8 cellular contexts compared by ENCODE assay signal in the genomic region with DNA sequence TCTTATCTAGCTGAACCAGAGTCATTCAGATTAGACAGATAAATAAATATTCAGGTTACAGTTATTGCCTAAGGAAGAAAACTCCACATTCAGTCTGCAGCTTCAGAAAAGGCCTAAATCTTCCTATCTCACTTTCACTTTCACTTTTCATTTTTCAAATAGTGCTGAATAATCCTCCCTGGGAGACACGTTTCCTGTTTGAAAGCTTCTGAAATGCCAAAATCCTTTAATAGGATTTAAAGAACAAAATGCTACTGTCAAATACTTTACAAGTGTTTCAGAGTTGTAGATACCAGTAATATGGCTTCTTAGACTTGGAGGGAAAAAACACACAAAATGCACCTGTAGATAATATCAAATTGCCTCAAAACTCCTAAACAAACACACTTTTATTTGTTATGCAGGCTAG. TPM values are rescaled to one million over a fixed set of nuclear protein-coding genes. Genes with fewer than 3 reads are reported as not detected.
DNase-seq lines count a peak whose midpoint lies in the region; ATAC-seq and TF ChIP-seq lines count a peak whose summit lies in the region.

No MANE protein-coding gene starts in this region.

- H3K27me3 Mint-ChIP-seq in natural killer cell (ENCODE audit: low read depth in 2 of 2), result no peaks in the 10 kb centered on the region

- peak overlapping the region; percentile 83 for H3K9ac ChIP-seq in OCI-LY1 (ENCODE audit: low read length)

- no peaks in the 10 kb centered on the region for H3K9me3 ChIP-seq in left ventricle myocardium inferior (replicated peaks)
- H3K9me3 ChIP-seq in OCI-LY1 (ENCODE audit: low read length), result no peaks in the 10 kb centered on the region

- DNase-seq in left ventricle myocardium inferior, result no peak
- no peak for DNase-seq in Right ventricle myocardium inferior (ENCODE audit: missing footprints)
- DNase-seq in dedifferentiated amniotic fluid mesenchymal stem cell (ENCODE audit: extremely low spot score), result peak; percentile 59
- DNase-seq in natural killer cell, result no peak
- DNase-seq in COLO829 (ENCODE audit: low spot score), result no peak
- DNase-seq in Ammon's horn (ENCODE audit: low spot score), result no peak

- peaks cover 6% of the 10 kb centered on the region for H3K36me3 Mint-ChIP-seq in natural killer cell

- H3K4me1 Mint-ChIP-seq in natural killer cell, result peaks cover 33 to 34% of the 10 kb centered on the region in 2 donors

- peaks cover 59% of the 10 kb centered on the region for H3K79me2 ChIP-seq in OCI-LY1 (ENCODE audit: insufficient read depth, low read length)

- H3K27ac ChIP-seq in left ventricle myocardium inferior (replicated peaks) (peak overlapping the region; percentile 69), OCI-LY1 (ENCODE audit: low read depth, low read length, poor library complexity, severe bottlenecking) (peak overlapping the region; percentile 76)

- H4K20me1 ChIP-seq in OCI-LY1 (ENCODE audit: insufficient read depth, low read length), result 0 out of 2 replicates have a peak, but pooled peaks cover 4% of the 10 kb centered on the region

- H3K4me1 ChIP-seq in left ventricle myocardium inferior, result peaks cover 61% of the 10 kb centered on the region
- peaks cover 42% of the 10 kb centered on the region for H3K4me1 ChIP-seq in OCI-LY1 (ENCODE audit: insufficient read depth, low read length, severe bottlenecking)

- ATAC-seq in Right ventricle myocardium inferior, result no peak
- ATAC-seq in natural killer cell, result no peak
- ATAC-seq in GM21447 (IDR thresholded peaks at IDR 0.05; ENCODE audit: unreplicated experiment), result no peak

- H3K4me2 ChIP-seq in OCI-LY1 (ENCODE audit: low read length), result peak overlapping the region; percentile 100

- intact Hi-C loops in left ventricle myocardium inferior (cut with micrococcal nuclease) (no loop called here), Right ventricle myocardium inferior (cut with DNase I) (no loop called here), natural killer cell (cut with micrococcal nuclease) (no loop called here)

- no peaks in the 10 kb centered on the region for H3K9me3 Mint-ChIP-seq in natural killer cell

- H3K4me3 ChIP-seq in left ventricle myocardium inferior, result peak overlapping the region; percentile 51
- peak overlapping the region; percentile 71 for H3K4me3 ChIP-seq in OCI-LY1 (ENCODE audit: low read depth, low read length, poor library complexity, severe bottlenecking)

- H3K36me3 ChIP-seq in left ventricle myocardium inferior, result peaks cover 37% of the 10 kb centered on the region
- peaks cover 55% of the 10 kb centered on the region for H3K36me3 ChIP-seq in OCI-LY1 (ENCODE audit: insufficient read depth, low read length)

- TF ChIP-seq CTCF in left ventricle myocardium inferior (IDR thresholded peaks at IDR 0.05; ENCODE audit: borderline replicate concordance) (no peak), OCI-LY1 (IDR thresholded peaks at IDR 0.05; ENCODE audit: low read length) (no peak), natural killer cell (IDR thresholded peaks at IDR 0.05) (no peak)

- no peak overlapping the region for H2AFZ ChIP-seq in OCI-LY1 (ENCODE audit: low read length)

- no peaks in the 10 kb centered on the region for H3F3A ChIP-seq in OCI-LY1 (ENCODE audit: insufficient read depth, low read length)

- H3K27ac Mint-ChIP-seq in natural killer cell, result peak overlapping the region; percentile 92

- H3K27me3 ChIP-seq in left ventricle myocardium inferior (ENCODE audit: low read depth) (no peaks in the 10 kb centered on the region), OCI-LY1 (ENCODE audit: insufficient read depth, low read length) (no peaks in the 10 kb centered on the region)

- H3K4me3 Mint-ChIP-seq in natural killer cell, result peak overlapping the region; percentile 86

- H3K9me2 ChIP-seq in OCI-LY1 (ENCODE audit: low read depth, low read length), result no peaks in the 10 kb centered on the region

RNA-seq across cellular contexts. Expression of a gene that starts 3.9 kb away (rescaled TPM):
- total RNA-seq in left ventricle myocardium inferior, result 39.9 TPM
- 38.1 TPM for total RNA-seq in Right ventricle myocardium inferior
- total RNA-seq in natural killer cell, result 10 to 100 TPM; 37.0 to 45.0 (median 37.3) TPM
